ENCODE assay signal across 8 cellular contexts in genomic region chr11:112225753-112226061, GRCh38. TPM values are rescaled to one million over a fixed set of nuclear protein-coding genes. Genes with fewer than 3 reads are reported as not detected.
A peak's percentile ranks its signal among the peaks of the same experiment; 100 is the strongest.
DNase-seq lines count a peak whose midpoint lies in the region; ATAC-seq and TF ChIP-seq lines count a peak whose summit lies in the region.

No MANE protein-coding gene starts in this region.

- H3K9me3 ChIP-seq in HCT116 (ENCODE audit: control insufficient read depth in 1 of 2, insufficient read depth in 1 of 2, low read depth in 1 of 2, low read length in 2 of 2) (no peaks in the 10 kb centered on the region), iPS DF 6.9 (ENCODE audit: control insufficient read depth, insufficient read depth, low read length) (no peaks in the 10 kb centered on the region)

- H3K9me3 Mint-ChIP-seq in activated naive CD8-positive, alpha-beta T cell (ENCODE audit: low read depth): no peaks in the 10 kb centered on the region
- no peaks in the 10 kb centered on the region for H3K9me3 Mint-ChIP-seq in stimulated activated effector memory CD8-positive, alpha-beta T cell treated with anti-CD3 and anti-CD28 coated beads, Interleukin-12 subunit alpha, Interleukin-12 subunit beta, amount 100 ng/mL, for 72 hours

- TF ChIP-seq CTCF in HCT116 (IDR thresholded peaks at IDR 0.05 in 2 of 3, conservative IDR thresholded peaks at IDR 0.05 in 1 of 3; ENCODE audit: borderline replicate concordance in 1 of 3, insufficient read depth in 1 of 3, low read depth in 2 of 3, low read length in 2 of 3): no peak

- H3K36me3 Mint-ChIP-seq in activated naive CD8-positive, alpha-beta T cell: peaks cover 7% of the 10 kb centered on the region
- H3K36me3 Mint-ChIP-seq in stimulated activated effector memory CD8-positive, alpha-beta T cell treated with anti-CD3 and anti-CD28 coated beads, Interleukin-12 subunit alpha, Interleukin-12 subunit beta, amount 100 ng/mL, for 72 hours: peaks cover 28% of the 10 kb centered on the region

- H3K79me2 ChIP-seq in HCT116 (ENCODE audit: insufficient read depth, low read length): peaks cover 39% of the 10 kb centered on the region

- H4K20me1 ChIP-seq in HCT116 (ENCODE audit: insufficient read depth): no peaks in the 10 kb centered on the region

- POLR2A ChIA-PET in HCT116 (lab: Charles Lee): interaction anchor here (0.9 kb wide), 1 partner anchor 52 kb away, joined by 4 read pairs; no protein-coding TSS in a partner anchor

- CTCF ChIA-PET in HCT116 (lab: Charles Lee): interaction anchor here (1.8 kb wide), 1 partner anchor 54 kb away, joined by 11 read pairs; no protein-coding TSS in a partner anchor

- peaks cover 4 to 9% of the 10 kb centered on the region in 2 experiments for H3K4me1 ChIP-seq in HCT116 (ENCODE audit: control insufficient read depth in 1 of 2, insufficient read depth in 2 of 2, low read length in 2 of 2)
- H3K4me1 ChIP-seq in iPS DF 6.9 (ENCODE audit: control insufficient read depth, insufficient read depth, low read length): no peaks in the 10 kb centered on the region

- peak overlapping the region; percentile 83 for H3K4me2 ChIP-seq in HCT116 (ENCODE audit: low read length)

- H3K4me3 ChIP-seq in HCT116 (replicated peaks in 1 of 2; ENCODE audit: low read depth in 1 of 2, low read length in 2 of 2): peak overlapping the region; percentile 71 to 85
- H3K4me3 ChIP-seq in iPS DF 6.9 (ENCODE audit: low read length): peak overlapping the region; percentile 82; the same call in 1 of the 2 replicates

- H3K27ac ChIP-seq in HCT116 (ENCODE audit: low read depth, low read length) (peak overlapping the region; percentile 86), iPS DF 6.9 (ENCODE audit: low read length) (no peak overlapping the region)

- intact Hi-C loops in HCT116 (cut with micrococcal nuclease): no loop called here

- DNase-seq in HCT116 (ENCODE audit: low read depth, low spot score) (no peak), iPS DF 6.9 (ENCODE audit: low read depth, low spot score) (no peak), NCI-H510A treated with DMSO at 0.1 percent for 48 hours (lab: John Stamatoyannopoulos, UW) (no peak)
- no peak for DNase-seq in stimulated activated effector memory CD8-positive, alpha-beta T cell treated with anti-CD3 and anti-CD28 coated beads, Interleukin-12 subunit alpha, Interleukin-12 subunit beta, amount 100 ng/mL, for 72 hours (ENCODE audit: low spot score in 2 of 2)
- DNase-seq in stimulated activated CD4-positive, alpha-beta T cell treated with anti-CD3 and anti-CD28 coated beads, Interleukin-4, amount 100 ng/mL, for 4 hours: no peak

- TF ChIP-seq RAD21 in HCT116 (IDR thresholded peaks at IDR 0.05; ENCODE audit: low read depth): no peak

- no peak for TF ChIP-seq POLR2A in HCT116 (IDR thresholded peaks at IDR 0.05; ENCODE audit: borderline replicate concordance, extremely low read depth, insufficient read depth, insufficient read length)

- peak overlapping the region; percentile 86 for H3K9ac ChIP-seq in HCT116 (ENCODE audit: low read length)

- H3K36me3 ChIP-seq in HCT116 (ENCODE audit: control insufficient read depth in 1 of 2, insufficient read depth in 2 of 2, low read length in 2 of 2): peaks cover 0 to 4% of the 10 kb centered on the region in 2 experiments; a peak in 2 of 4 replicates
- H3K36me3 ChIP-seq in iPS DF 6.9 (ENCODE audit: control insufficient read depth, insufficient read depth, low read length): no peaks in the 10 kb centered on the region; the same call in 1 of the 2 replicates

- no peaks in the 10 kb centered on the region for H3K27me3 ChIP-seq in HCT116 (ENCODE audit: insufficient read depth, low read length)
- no peaks in the 10 kb centered on the region for H3K27me3 ChIP-seq in iPS DF 6.9 (ENCODE audit: control insufficient read depth, insufficient read depth, low read length)

- RAD21 ChIA-PET in HCT116 (lab: Charles Lee; ENCODE audit: low non-redundant PET in 1 of 2, low total read pairs in 2 of 2, uncharacterized antibody in 2 of 2, unreplicated experiment in 2 of 2): no interaction called here

- no CpG with 5 or more reads among the region's 8 CpGs for WGBS in iPS DF 6.9 (ENCODE audit: insufficient coverage, insufficient read length)

- H2AFZ ChIP-seq in HCT116 (ENCODE audit: low read depth, low read length, poor library complexity, severe bottlenecking): peak overlapping the region; percentile 80

- peak overlapping the region; percentile 92 for H3K4me3 Mint-ChIP-seq in activated naive CD8-positive, alpha-beta T cell
- H3K4me3 Mint-ChIP-seq in stimulated activated effector memory CD8-positive, alpha-beta T cell treated with anti-CD3 and anti-CD28 coated beads, Interleukin-12 subunit alpha, Interleukin-12 subunit beta, amount 100 ng/mL, for 72 hours: peak overlapping the region; percentile 85

- H3K9me2 ChIP-seq in HCT116 (ENCODE audit: insufficient read depth): no peaks in the 10 kb centered on the region

- H3K27me3 Mint-ChIP-seq in activated naive CD8-positive, alpha-beta T cell: no peaks in the 10 kb centered on the region

- peak overlapping the region; percentile 91 for H3K27ac Mint-ChIP-seq in activated naive CD8-positive, alpha-beta T cell
- H3K27ac Mint-ChIP-seq in stimulated activated effector memory CD8-positive, alpha-beta T cell treated with anti-CD3 and anti-CD28 coated beads, Interleukin-12 subunit alpha, Interleukin-12 subunit beta, amount 100 ng/mL, for 72 hours: peak overlapping the region; percentile 96

- H3K4me1 Mint-ChIP-seq in activated naive CD8-positive, alpha-beta T cell (ENCODE audit: low read depth): peaks cover 18% of the 10 kb centered on the region
- peaks cover 12% of the 10 kb centered on the region for H3K4me1 Mint-ChIP-seq in stimulated activated effector memory CD8-positive, alpha-beta T cell treated with anti-CD3 and anti-CD28 coated beads, Interleukin-12 subunit alpha, Interleukin-12 subunit beta, amount 100 ng/mL, for 72 hours

- BruUV-seq in HCT116 (replicated peaks; lab: Mats Ljungman, UMichigan): TSS peak; percentile 94

- ATAC-seq in HCT116: no peak
- no peak for ATAC-seq in stimulated activated effector memory CD8-positive, alpha-beta T cell treated with anti-CD3 and anti-CD28 coated beads, Interleukin-12 subunit alpha, Interleukin-12 subunit beta, amount 100 ng/mL, for 72 hours
- ATAC-seq in GM19467 (IDR thresholded peaks at IDR 0.05; ENCODE audit: unreplicated experiment): no peak
- ATAC-seq in GM18520 (IDR thresholded peaks at IDR 0.05; ENCODE audit: unreplicated experiment): no peak

TF ChIP-seq in HCT116, 20 proteins besides CTCF, POLR2A, EP300 and RAD21:
- TF ChIP-seq POLR2AphosphoS5 (IDR thresholded peaks at IDR 0.05; ENCODE audit: low read depth, low read length) (no peak), MAX (IDR thresholded peaks at IDR 0.05) (no peak), YY1 (IDR thresholded peaks at IDR 0.05; ENCODE audit: extremely low read depth, insufficient replicate concordance, low read depth, low read length) (no peak), SRF (IDR thresholded peaks at IDR 0.05; ENCODE audit: low read depth) (no peak), TCF7L2 (IDR thresholded peaks at IDR 0.05; ENCODE audit: borderline replicate concordance, extremely low read depth, insufficient read depth, insufficient read length) (no peak), CEBPB (IDR thresholded peaks at IDR 0.05; ENCODE audit: low read depth) (no peak), ZBTB33 (IDR thresholded peaks at IDR 0.05; ENCODE audit: extremely low read depth, insufficient replicate concordance, low read length) (no peak), JUND (IDR thresholded peaks at IDR 0.05) (no peak)
TF ChIP-seq in HCT116: peak in this region for 0.

RNA-seq across cellular contexts. Expression of gene PTS, which starts 0.5 kb away (rescaled TPM):
- 45.7 TPM for total RNA-seq in HCT116 (2021; ENCODE audit: unreplicated experiment)
- polyA plus RNA-seq in HCT116 (2012): 21.3 and 24.4 TPM in 2 replicates

RNA-seq across cellular contexts. Expression of gene PLET1, which starts 35.0 kb away (rescaled TPM):
- total RNA-seq in HCT116 (2021; ENCODE audit: unreplicated experiment): not detected
- polyA plus RNA-seq in HCT116 (2012): not detected in 2 replicates

RNA-seq across cellular contexts. Expression of gene BCO2, which starts 50.4 kb away (rescaled TPM):
- 4.0 TPM for total RNA-seq in HCT116 (2021; ENCODE audit: unreplicated experiment)
- 1.5 and 2.1 TPM in 2 replicates for polyA plus RNA-seq in HCT116 (2012)

RNA-seq across cellular contexts. Expression of gene TEX12, which starts 58.5 kb away (rescaled TPM):
- not detected for total RNA-seq in HCT116 (2021; ENCODE audit: unreplicated experiment)
- not detected in 2 replicates for polyA plus RNA-seq in HCT116 (2012)
